8 cellular contexts compared by ENCODE assay signal in the genomic region with DNA sequence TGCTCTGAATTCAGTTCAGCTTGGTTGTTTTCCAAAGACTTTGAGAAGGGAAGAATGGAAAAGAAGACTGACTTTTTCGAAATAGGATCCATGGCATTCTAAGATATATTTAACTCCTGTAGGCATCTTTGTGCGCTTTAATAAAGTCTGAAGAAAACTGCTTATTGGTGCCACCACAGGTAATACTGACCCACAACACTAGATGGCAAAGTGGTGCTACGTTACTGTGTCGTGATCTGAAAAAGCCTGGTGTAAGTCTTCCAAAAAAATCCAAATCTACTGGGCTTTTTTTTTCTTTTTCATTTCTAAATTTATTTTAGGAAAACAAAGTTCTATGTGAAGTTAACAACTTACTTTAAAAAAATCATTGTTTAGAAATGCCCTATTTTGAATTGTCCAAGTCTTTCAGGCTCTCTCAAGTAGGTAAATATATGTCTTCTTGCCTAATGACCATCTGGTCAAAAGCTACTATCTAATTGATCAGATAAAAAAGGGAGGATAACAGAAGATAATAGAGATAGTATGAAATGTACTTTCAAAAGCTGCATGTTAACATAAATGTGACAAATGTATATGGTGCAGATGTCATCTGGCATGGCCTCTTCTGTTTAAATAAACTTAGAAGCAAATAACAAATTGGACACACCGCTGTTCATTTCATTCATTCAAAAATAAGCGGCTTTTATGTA. TPM values are rescaled to one million over a fixed set of nuclear protein-coding genes. Genes with fewer than 3 reads are reported as not detected.
DNase-seq lines count a peak whose midpoint lies in the region; ATAC-seq, FAIRE-seq and TF ChIP-seq lines count a peak whose summit lies in the region.

No MANE protein-coding gene starts in this region.

- H3K27ac ChIP-seq in pancreas, result no peak overlapping the region

- 22 to 25% methylated on average over 6 of the region's 6 CpGs for WGBS in pancreas, 2 donors

- ATAC-seq in pancreas (peak; percentile 77 to 94 (median 88)), GM18870 (IDR thresholded peaks at IDR 0.05; ENCODE audit: unreplicated experiment) (no peak), HG03342 (IDR thresholded peaks at IDR 0.05; ENCODE audit: unreplicated experiment) (no peak)

- TF ChIP-seq CTCF in AG09309 (IDR thresholded peaks at IDR 0.05; ENCODE audit: control insufficient read depth, insufficient read depth, low read depth, low read length, missing control alignments), result peak; percentile 66
- TF ChIP-seq CTCF in GM12873 (IDR thresholded peaks at IDR 0.05; ENCODE audit: insufficient read depth, low read depth, low read length, missing control alignments), result peak; percentile 63
- peak; percentile 45; the same call in 1 of the 2 replicates for TF ChIP-seq CTCF in WI38 (IDR thresholded peaks at IDR 0.05; ENCODE audit: low read depth, low read length)
- peak; percentile 71 for TF ChIP-seq CTCF in fibroblast of mammary gland (conservative IDR thresholded peaks at IDR 0.05; ENCODE audit: control insufficient read depth, insufficient read depth, low read depth, low read length)
- TF ChIP-seq CTCF in pancreas (IDR thresholded peaks at IDR 0.05), result peak in 3 of 4 donors; percentile 37 to 67 (median 59)

- no peaks in the 10 kb centered on the region for H3K36me3 ChIP-seq in pancreas

- H3K4me3 ChIP-seq in AG09309 (ENCODE audit: control insufficient read depth, low read depth, low read length) (no peak overlapping the region), WI38 (ENCODE audit: low read depth, low read length) (no peak overlapping the region), fibroblast of mammary gland (ENCODE audit: control insufficient read depth, low read depth, low read length) (no peak overlapping the region), pancreas (no peak overlapping the region)

- no peaks in the 10 kb centered on the region for H3K4me1 ChIP-seq in pancreas

- peak; percentile 98 for FAIRE-seq in pancreas (lab: Jason Lieb, UNC)

- DNase-seq in AG09309 (ENCODE audit: low read depth) (peak; percentile 17), NCI-H1694 treated with DMSO at 0.1 percent for 48 hours (lab: John Stamatoyannopoulos, UW) (peak; percentile 58), fibroblast of mammary gland (ENCODE audit: low read depth) (peak; percentile 66), pancreas (peak in 2 of 6 donors; percentile 4 to 41)

- peaks cover 0 to 7% (median 0%) of the 10 kb centered on the region in 4 donors for H3K27me3 ChIP-seq in pancreas

- H3K9me3 ChIP-seq in pancreas, result no peaks in the 10 kb centered on the region

- intact Hi-C loops in pancreas (cut with DNase I), result loop anchor here in 1 of 3 donors (10.0 kb wide), 1 partner anchor 491 kb away; no protein-coding TSS in a partner anchor

RNA-seq across cellular contexts. Expression of a gene that starts 47.0 kb away (rescaled TPM):
- total RNA-seq in pancreas, result 100 to 1,000 TPM in 1 of 6 donors, 10 to 100 TPM in 5; 28.4 to 123 (median 42.3) TPM
- polyA plus RNA-seq in pancreas, result 10 to 100 TPM; 34.6 to 37.9 TPM

Comparison
In these comparisons a context has a peak if more than half of its experiments do, and no peak if none do; other contexts are left out.
1. ATAC-seq: peak in pancreas (4 of 4); none in GM18870 (single experiment) and HG03342 (single experiment).
2. Peak in every context shown above with its lines, with median percentiles within 50 percentile points of each other: CTCF ChIP-seq.